Comparison of ENCODE assay signal across 14 cellular contexts in the genomic region with DNA sequence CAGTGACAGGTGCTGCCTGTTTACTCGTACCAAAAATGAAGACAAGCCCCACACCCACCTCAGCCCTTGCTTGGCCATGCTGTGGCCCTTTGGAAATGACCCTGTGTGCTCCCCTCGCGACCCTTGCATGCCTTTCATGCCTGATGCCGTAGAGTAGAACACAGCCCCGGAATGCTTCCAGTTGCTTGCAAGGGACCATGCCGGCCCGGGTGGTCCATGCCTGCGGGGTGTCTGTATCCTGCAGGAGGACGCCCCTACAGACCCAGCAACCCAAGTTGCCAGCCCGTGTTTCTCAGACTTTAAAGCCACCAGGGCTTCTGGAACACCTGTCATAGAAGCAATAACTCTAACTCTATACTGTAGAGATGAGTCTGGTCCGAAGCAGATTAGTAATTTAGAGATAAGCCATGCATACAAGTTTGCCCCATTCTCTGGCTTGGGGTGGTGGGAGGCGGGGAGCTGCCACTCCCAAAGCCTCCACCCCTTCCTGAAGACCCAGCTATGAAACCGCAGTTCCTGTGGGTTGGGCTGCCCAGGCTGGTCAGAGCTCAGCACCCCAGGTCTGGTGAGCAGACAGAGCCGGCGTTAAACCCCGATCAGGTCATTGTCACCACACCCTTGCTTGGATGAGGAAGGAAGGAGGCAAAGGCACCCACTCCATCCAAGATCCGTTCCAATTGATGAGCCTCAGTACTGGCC.
"Had no signal": no experiment of that assay in that cellular context is flagged by ENCODE, and none has a peak within 500 bp of the region (broad histone marks: within the 10 kb centered on the region; RNA-seq: fewer than 3 reads in every experiment).

No MANE protein-coding gene starts in this region.

- H3K4me1 ChIP-seq: body of pancreas, esophagus squamous epithelium, neural progenitor cell, pancreas had no signal

- H3K27ac Mint-ChIP-seq: activated naive CD4-positive, alpha-beta T cell treated with anti-CD3 and anti-CD28 coated beads, Interleukin-2, amount 50 U/mL, for 24 hours; activated T-helper 2 cell treated with anti-CD3 and anti-CD28 coated beads, Interferon-gamma antibody, Interleukin-2, Interleukin-4, amounts not matched to agents 10 μg/mL and 5 μg/mL and 100 μg/mL, durations not matched to agents 14 hours and 24 hours and 36 hours; neural progenitor cell had no signal

- FAIRE-seq: endometrium, pancreas, urothelium cell line had no signal

- H3K27ac ChIP-seq: body of pancreas, esophagus squamous epithelium, neural progenitor cell, pancreas had no signal

- H3K36me3 ChIP-seq: neural progenitor cell, pancreas had no signal

- H3K9me3 Mint-ChIP-seq: activated naive CD4-positive, alpha-beta T cell treated with anti-CD3 and anti-CD28 coated beads, Interleukin-2, amount 50 U/mL, for 24 hours; activated T-helper 2 cell treated with anti-CD3 and anti-CD28 coated beads, Interferon-gamma antibody, Interleukin-2, Interleukin-4, amounts not matched to agents 10 μg/mL and 5 μg/mL and 100 μg/mL, durations not matched to agents 14 hours and 24 hours and 36 hours; neural progenitor cell had no signal

- H3K4me1 Mint-ChIP-seq: activated naive CD4-positive, alpha-beta T cell treated with anti-CD3 and anti-CD28 coated beads, Interleukin-2, amount 50 U/mL, for 24 hours; neural progenitor cell had no signal

- DNase-seq: activated CD4-positive, alpha-beta T cell treated with anti-CD3 and anti-CD28 coated beads for 48 hours; activated CD8-positive, alpha-beta memory T cell treated with anti-CD3 and anti-CD28 coated beads for 24 hours; body of pancreas; central memory CD4-positive, alpha-beta T cell; esophagus squamous epithelium; foreskin fibroblast; glutamatergic neuron; pancreas; SW 1271 had no signal

- H3K4me3 ChIP-seq: body of pancreas, esophagus squamous epithelium, neural progenitor cell, pancreas had no signal

- H3K9ac ChIP-seq: neural progenitor cell had no signal

- H3K36me3 Mint-ChIP-seq: activated naive CD4-positive, alpha-beta T cell treated with anti-CD3 and anti-CD28 coated beads, Interleukin-2, amount 50 U/mL, for 24 hours had no signal

- H3K27me3 ChIP-seq: body of pancreas, esophagus squamous epithelium, neural progenitor cell, pancreas had no signal

- H2AFZ ChIP-seq: neural progenitor cell had no signal

- H3K9me3 ChIP-seq: body of pancreas, esophagus squamous epithelium, pancreas had no signal

- H3K4me3 Mint-ChIP-seq: activated naive CD4-positive, alpha-beta T cell treated with anti-CD3 and anti-CD28 coated beads, Interleukin-2, amount 50 U/mL, for 24 hours; neural progenitor cell had no signal

- ATAC-seq: body of pancreas, pancreas had no signal

- H3K4me2 ChIP-seq: neural progenitor cell had no signal
